In the genomic region with DNA sequence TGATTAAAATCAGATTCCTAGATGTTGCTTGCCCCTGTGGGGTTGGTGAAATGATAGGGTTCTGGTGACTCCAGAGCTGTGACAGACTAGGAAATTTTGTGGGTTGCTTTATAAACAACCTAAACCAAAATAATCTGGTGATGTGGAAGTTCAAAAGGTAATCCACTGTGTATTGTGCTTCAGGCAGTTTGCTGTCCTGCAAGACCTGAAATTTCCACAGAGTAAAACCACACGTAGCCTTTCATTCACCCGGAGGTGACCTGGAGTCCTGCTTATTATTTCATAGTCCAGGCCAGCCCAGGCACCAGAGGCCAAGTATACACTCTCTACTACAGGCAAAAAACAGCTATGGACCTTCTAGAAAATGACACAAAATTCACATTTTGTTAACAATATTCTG, we compare ENCODE assay signal across 20 cellular contexts.
DNase-seq lines count a peak whose midpoint lies in the region; ATAC-seq and TF ChIP-seq lines count a peak whose summit lies in the region.
"Had no signal": no experiment of that assay in that cellular context is flagged by ENCODE, and none has a peak within 500 bp of the region (broad histone marks: within the 10 kb centered on the region; RNA-seq: fewer than 3 reads in every experiment).

No MANE protein-coding gene starts in this region.

- CTCF ChIA-PET in MCF 10A (lab: Yijun Ruan, JAX), result no interaction called here

- H3K4me3 ChIP-seq in breast epithelium, result no peak overlapping the region
- H3K4me3 ChIP-seq: BLaER1, GM12878 had no signal

- peaks cover 4% of the 10 kb centered on the region for H3K36me3 ChIP-seq in breast epithelium

- intact Hi-C loops in breast epithelium (cut with DNase I; ENCODE audit: low total_unique reads) (no loop called here), MCF 10A (cut with micrococcal nuclease) (no loop called here)

- no peaks in the 10 kb centered on the region for H3K9me3 ChIP-seq in breast epithelium
- H3K9me3 ChIP-seq: BLaER1 had no signal

- BruUV-seq in MCF 10A (replicated peaks; lab: Mats Ljungman, UMichigan), result no TSS peak

- ATAC-seq in HG02852 (IDR thresholded peaks at IDR 0.05; ENCODE audit: unreplicated experiment), result no peak
- ATAC-seq: GM12878 had no signal

- no peaks in the 10 kb centered on the region for H3K27me3 ChIP-seq in breast epithelium
- H3K27me3 ChIP-seq: BLaER1 had no signal

- H3K27ac Mint-ChIP-seq in MCF 10A (ENCODE audit: low read depth, unreplicated experiment), result no peak overlapping the region
- H3K27ac Mint-ChIP-seq: CD8-positive, alpha-beta memory T cell had no signal

- no peak overlapping the region for H3K4me3 Mint-ChIP-seq in MCF 10A (ENCODE audit: unreplicated experiment)
- H3K4me3 Mint-ChIP-seq: CD8-positive, alpha-beta memory T cell had no signal

- peaks cover 0 to 7% of the 10 kb centered on the region in 2 donors for H3K4me1 ChIP-seq in breast epithelium
- H3K4me1 ChIP-seq: BLaER1 had no signal

- DNase-seq in breast epithelium (ENCODE audit: low spot score in 2 of 2) (peak in 1 of 2 donors; percentile 40), MCF 10A (ENCODE audit: unreplicated experiment) (no peak), amniotic epithelial cell (ENCODE audit: low read depth) (peak; percentile 46), iris pigment epithelial cell (ENCODE audit: low read depth) (peak; percentile 73), NOMO-1 treated with dmso at 0.1 percent for 144 hours (lab: John Stamatoyannopoulos, UW; ENCODE audit: unreplicated experiment) (no peak), middle frontal gyrus (ENCODE audit: extremely low spot score, low spot score) (no peak), ureter (ENCODE audit: low spot score) (no peak)
- DNase-seq: 8988T; CD8-positive, alpha-beta memory T cell; DMS79 treated with DMSO at 0.1 percent for 48 hours; GDM1; GOT3; KG1; NCI-H1048; NCI-H146; NCI-H510A treated with DMSO at 0.1 percent for 48 hours; SHP77 treated with DMSO at 0.1 percent for 48 hours had no signal

- H3K27me3 Mint-ChIP-seq in MCF 10A (ENCODE audit: insufficient read depth, unreplicated experiment), result no peaks in the 10 kb centered on the region

- peak overlapping the region; percentile 77 for H3K27ac ChIP-seq in breast epithelium
- H3K27ac ChIP-seq: BLaER1 had no signal

- TF ChIP-seq POLR2A in breast epithelium (IDR thresholded peaks at IDR 0.05), result no peak

- H3K36me3 Mint-ChIP-seq in MCF 10A (ENCODE audit: insufficient read depth, unreplicated experiment), result peaks cover 10% of the 10 kb centered on the region
- H3K36me3 Mint-ChIP-seq: CD8-positive, alpha-beta memory T cell had no signal

- no peaks in the 10 kb centered on the region for H3K4me1 Mint-ChIP-seq in MCF 10A (ENCODE audit: insufficient read depth, unreplicated experiment)
- H3K4me1 Mint-ChIP-seq: CD8-positive, alpha-beta memory T cell had no signal

- no peaks in the 10 kb centered on the region for H3K9me3 Mint-ChIP-seq in MCF 10A (ENCODE audit: unreplicated experiment)
- H3K9me3 Mint-ChIP-seq: CD8-positive, alpha-beta memory T cell had no signal

- POLR2A ChIA-PET in MCF 10A (lab: Yijun Ruan, JAX), result no interaction called here

- TF ChIP-seq CTCF in breast epithelium (IDR thresholded peaks at IDR 0.05) (no peak), MCF 10A (IDR thresholded peaks at IDR 0.05; ENCODE audit: unreplicated experiment) (no peak)

Comparison
In these comparisons a context has a peak if more than half of its experiments do, and no peak if none do; other contexts are left out.
1. DNase-seq: peak in amniotic epithelial cell (single experiment) and iris pigment epithelial cell (single experiment); none in MCF 10A (single experiment), NOMO-1 treated with dmso at 0.1 percent for 144 hours (single experiment), middle frontal gyrus (single experiment) and ureter (single experiment).